In genomic region chr15:92454525-92455105, GRCh38 we compare ENCODE assay signal across 16 cellular contexts.
A peak's percentile ranks its signal among the peaks of the same experiment; 100 is the strongest.
DNase-seq lines count a peak whose midpoint lies in the region; TF ChIP-seq lines count a peak whose summit lies in the region.
"Had no signal": no experiment of that assay in that cellular context is flagged by ENCODE, and none has a peak within 500 bp of the region (broad histone marks: within the 10 kb centered on the region; RNA-seq: fewer than 3 reads in every experiment).

No MANE protein-coding gene starts in this region.

- H3K27ac Mint-ChIP-seq in nephron progenitor cell: peak overlapping the region; percentile 46
- H3K27ac Mint-ChIP-seq: CD14-positive monocyte; CD4-positive, alpha-beta memory T cell; GM23338 had no signal

- peaks cover 3% of the 10 kb centered on the region for H3K27me3 Mint-ChIP-seq in nephron progenitor cell (ENCODE audit: low read depth, poor library complexity)

- H3K4me1 Mint-ChIP-seq in nephron progenitor cell: peaks cover 6% of the 10 kb centered on the region
- H3K4me1 Mint-ChIP-seq: CD14-positive monocyte; CD4-positive, alpha-beta memory T cell; GM23338 had no signal

- H3K4me3 Mint-ChIP-seq in nephron progenitor cell: no peak overlapping the region
- H3K4me3 Mint-ChIP-seq: CD4-positive, alpha-beta memory T cell; GM23338 had no signal

- no peak for TF ChIP-seq CTCF in nephron progenitor cell (IDR thresholded peaks at IDR 0.05)

- H3K36me3 Mint-ChIP-seq in nephron progenitor cell (ENCODE audit: low read depth): peaks cover 76% of the 10 kb centered on the region
- H3K36me3 Mint-ChIP-seq: CD14-positive monocyte; CD4-positive, alpha-beta memory T cell had no signal

- DNase-seq in NCI-H446 treated with DMSO at 0.1 percent for 48 hours (lab: John Stamatoyannopoulos, UW) (peak; percentile 26), NCI-H446 (lab: John Stamatoyannopoulos, UW) (no peak), M059J (ENCODE audit: low read depth) (peak; percentile 31), nephron progenitor cell (no peak), NCI-H2081 treated with DMSO at 0.1 percent for 48 hours (lab: John Stamatoyannopoulos, UW) (no peak), occipital lobe (lab: John Stamatoyannopoulos, UW) (no peak)
- no peak for DNase-seq in activated CD4-positive, alpha-beta T cell treated with anti-CD3 and anti-CD28 coated beads for 4 hours
- DNase-seq: AML-193; CD4-positive, alpha-beta memory T cell; DMS153; DMS79; GF-D8; HCEC 1CT; IMR-90 had no signal

- H3K9me3 Mint-ChIP-seq in nephron progenitor cell: no peaks in the 10 kb centered on the region
- H3K9me3 Mint-ChIP-seq: CD14-positive monocyte; CD4-positive, alpha-beta memory T cell; GM23338 had no signal

Comparison
In these comparisons a context has a peak if more than half of its experiments do, and no peak if none do; other contexts are left out.
1. DNase-seq: peak in NCI-H446 treated with DMSO at 0.1 percent for 48 hours (single experiment) and M059J (single experiment); none in NCI-H446 (0 of 2), nephron progenitor cell (single experiment), activated CD4-positive, alpha-beta T cell treated with anti-CD3 and anti-CD28 coated beads for 4 hours (0 of 2), NCI-H2081 treated with DMSO at 0.1 percent for 48 hours (single experiment) and occipital lobe (single experiment).